Comparison of ENCODE assay signal across 9 cellular contexts in the genomic region with DNA sequence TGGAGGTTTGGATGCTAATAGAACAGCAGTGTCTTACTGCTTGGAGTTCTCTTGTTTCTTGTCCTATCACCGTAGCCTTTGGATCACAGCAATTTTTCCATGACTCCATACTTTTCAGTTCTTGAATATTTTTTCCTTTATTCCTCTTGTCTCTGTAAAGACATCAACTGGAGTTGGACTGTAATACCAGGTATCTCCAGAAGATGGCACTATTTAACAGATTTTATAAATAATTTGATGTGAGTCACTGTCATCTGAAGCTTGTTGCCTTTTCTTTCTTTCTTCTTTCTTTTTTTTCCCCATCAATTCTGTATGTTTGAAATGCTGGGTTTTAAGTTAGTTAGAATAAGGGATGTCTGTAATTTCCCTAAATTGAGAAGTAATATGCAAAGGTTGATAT. TPM values are rescaled to one million over a fixed set of nuclear protein-coding genes. Genes with fewer than 3 reads are reported as not detected.
DNase-seq lines count a peak whose midpoint lies in the region; ATAC-seq and TF ChIP-seq lines count a peak whose summit lies in the region.
"Had no signal": no experiment of that assay in that cellular context is flagged by ENCODE, and none has a peak within 500 bp of the region (broad histone marks: within the 10 kb centered on the region; RNA-seq: fewer than 3 reads in every experiment).

No MANE protein-coding gene starts in this region.

- dilution Hi-C loops in mammary epithelial cell (cut with HindIII; ENCODE audit: low sequenced_read_pairs), result no loop called here

- BruUV-seq in mammary epithelial cell (replicated peaks; lab: Mats Ljungman, UMichigan), result no TSS peak

- no peak overlapping the region for H3K4me3 ChIP-seq in mammary epithelial cell (replicated peaks in 1 of 3; ENCODE audit: insufficient read depth in 1 of 3, low read depth in 2 of 3, low read length in 3 of 3)

- no peak overlapping the region for H2AFZ ChIP-seq in mammary epithelial cell (ENCODE audit: low read depth, low read length)

- peaks cover 3% of the 10 kb centered on the region for H3K79me2 ChIP-seq in mammary epithelial cell (ENCODE audit: insufficient read depth, low read length)

- H3K4me2 ChIP-seq in mammary epithelial cell (ENCODE audit: insufficient read depth, low read depth, low read length), result no peak overlapping the region

- peaks cover 11% of the 10 kb centered on the region for H3K36me3 Mint-ChIP-seq in mesothelial cell of epicardium
- peaks cover 8% of the 10 kb centered on the region for H3K36me3 Mint-ChIP-seq in activated CD8-positive, alpha-beta memory T cell treated with anti-CD3 and anti-CD28 coated beads, Interleukin-2, amount 10 ng/mL, durations not matched to agents 7 days and 5 days
- H3K36me3 Mint-ChIP-seq: activated naive CD8-positive, alpha-beta T cell had no signal

- intact Hi-C loops in mammary epithelial cell (cut with micrococcal nuclease), result loop anchor here (1.0 kb wide), 3 partner anchors 269 to 515 kb away; no protein-coding TSS in a partner anchor
- intact Hi-C loops in posterior cingulate gyrus (cut with DNase I), result loop anchor here (10.0 kb wide), 1 partner anchor 301 kb away; no protein-coding TSS in a partner anchor

- no peaks in the 10 kb centered on the region for H3K27me3 ChIP-seq in mammary epithelial cell (ENCODE audit: insufficient read depth, low read length)

- H3K4me1 Mint-ChIP-seq in mesothelial cell of epicardium, result no peaks in the 10 kb centered on the region
- H3K4me1 Mint-ChIP-seq in activated CD8-positive, alpha-beta memory T cell treated with anti-CD3 and anti-CD28 coated beads, Interleukin-2, amount 10 ng/mL, durations not matched to agents 7 days and 5 days, result no peaks in the 10 kb centered on the region

- TF ChIP-seq CTCF in mammary epithelial cell (conservative IDR thresholded peaks at IDR 0.05 in 1 of 2, IDR thresholded peaks at IDR 0.05 in 1 of 2; ENCODE audit: extremely low read depth in 1 of 2, insufficient read depth in 1 of 2, low read depth in 1 of 2, low read length in 2 of 2), result peak; percentile 51 to 56
- peak; percentile 84 for TF ChIP-seq CTCF in mesothelial cell of epicardium (IDR thresholded peaks at IDR 0.05; ENCODE audit: unreplicated experiment)

- no peaks in the 10 kb centered on the region for H3K9me3 ChIP-seq in mammary epithelial cell (replicated peaks; ENCODE audit: insufficient read depth, low read length)

- H3K9me3 Mint-ChIP-seq in mesothelial cell of epicardium, result peaks cover 9% of the 10 kb centered on the region
- no peaks in the 10 kb centered on the region for H3K9me3 Mint-ChIP-seq in activated CD8-positive, alpha-beta memory T cell treated with anti-CD3 and anti-CD28 coated beads, Interleukin-2, amount 10 ng/mL, durations not matched to agents 7 days and 5 days (ENCODE audit: low read depth)

- DNase-seq in SIG-M5 treated with dmso at 0.1 percent for 504 hours (lab: John Stamatoyannopoulos, UW; ENCODE audit: unreplicated experiment) (peak; percentile 17), SIG-M5 (lab: John Stamatoyannopoulos, UW) (no peak), NCI-H2107 (lab: John Stamatoyannopoulos, UW) (peak; percentile 16), mammary epithelial cell (peak; percentile 39), mesothelial cell of epicardium (ENCODE audit: low spot score in 2 of 2, unreplicated experiment in 2 of 2) (no peak), posterior cingulate gyrus (no peak)
- DNase-seq in activated CD8-positive, alpha-beta memory T cell treated with anti-CD3 and anti-CD28 coated beads, Interleukin-2, amount 10 ng/mL, durations not matched to agents 7 days and 5 days, result no peak

- H4K20me1 ChIP-seq in mammary epithelial cell (ENCODE audit: insufficient read depth, low read length), result no peaks in the 10 kb centered on the region

- H3K36me3 ChIP-seq in mammary epithelial cell (ENCODE audit: insufficient read depth, low read length), result peaks cover 3% of the 10 kb centered on the region

- no peak overlapping the region for H3K9ac ChIP-seq in mammary epithelial cell (ENCODE audit: insufficient read depth, low read length)

- no peaks in the 10 kb centered on the region for H3K27me3 Mint-ChIP-seq in mesothelial cell of epicardium (ENCODE audit: low read depth)
- no peaks in the 10 kb centered on the region for H3K27me3 Mint-ChIP-seq in activated CD8-positive, alpha-beta memory T cell treated with anti-CD3 and anti-CD28 coated beads, Interleukin-2, amount 10 ng/mL, durations not matched to agents 7 days and 5 days
- H3K27me3 Mint-ChIP-seq: activated naive CD8-positive, alpha-beta T cell had no signal

- H3K27ac ChIP-seq in mammary epithelial cell (ENCODE audit: insufficient read depth, low read depth, low read length), result no peak overlapping the region

- WGBS in mammary epithelial cell (ENCODE audit: low coverage, missing lambda C conversion rate), result 82% methylated on average over 1 of the region's 1 CpG

- CTCF ChIA-PET in mammary epithelial cell (lab: Charles Lee; ENCODE audit: low non-redundant PET), result interaction anchor here (0.6 kb wide), 2 partner anchors 88 to 299 kb away, joined by 3 read pairs; no protein-coding TSS in a partner anchor
- CTCF ChIA-PET in activated CD8-positive, alpha-beta memory T cell treated with anti-CD3 and anti-CD28 coated beads, Interleukin-2, amount 10 ng/mL, durations not matched to agents 7 days and 5 days (lab: Charles Lee), result interaction anchor here (0.6 to 1.8 kb wide), 8 partner anchors 18 to 305 kb away, joined by 3 to 8 read pairs (median 3); no protein-coding TSS in a partner anchor

- no peak overlapping the region for H3K27ac Mint-ChIP-seq in mesothelial cell of epicardium
- no peak overlapping the region for H3K27ac Mint-ChIP-seq in activated CD8-positive, alpha-beta memory T cell treated with anti-CD3 and anti-CD28 coated beads, Interleukin-2, amount 10 ng/mL, durations not matched to agents 7 days and 5 days
- H3K27ac Mint-ChIP-seq: activated naive CD8-positive, alpha-beta T cell had no signal

- H3K4me3 Mint-ChIP-seq in mesothelial cell of epicardium, result no peak overlapping the region
- H3K4me3 Mint-ChIP-seq in activated CD8-positive, alpha-beta memory T cell treated with anti-CD3 and anti-CD28 coated beads, Interleukin-2, amount 10 ng/mL, durations not matched to agents 7 days and 5 days, result no peak overlapping the region
- H3K4me3 Mint-ChIP-seq: activated naive CD8-positive, alpha-beta T cell had no signal

- no peak for ATAC-seq in activated CD8-positive, alpha-beta memory T cell treated with anti-CD3 and anti-CD28 coated beads, Interleukin-2, amount 10 ng/mL, durations not matched to agents 7 days and 5 days
- no peak for ATAC-seq in HG03457 (IDR thresholded peaks at IDR 0.05; ENCODE audit: unreplicated experiment)

- in situ Hi-C loops in mammary epithelial cell (cut with MboI; ENCODE audit: low sequenced_read_pairs in 2 of 2), result loop anchor here in 1 of 2 donors (25.0 kb wide), 1 partner anchor 528 kb away; a partner anchor contains a TSS

- no peaks in the 10 kb centered on the region for H3K4me1 ChIP-seq in mammary epithelial cell (ENCODE audit: insufficient read depth, low read length)

RNA-seq across cellular contexts. Expression of a gene that starts 24.1 kb away (rescaled TPM):
- total RNA-seq in mammary epithelial cell, result 10 to 100 TPM; 10.7 to 48.1 TPM
- 39.6 TPM for polyA plus RNA-seq in mammary epithelial cell
- 21.6 TPM for polyA minus RNA-seq in mammary epithelial cell
- total RNA-seq in mesothelial cell of epicardium, result 17.8 to 21.8 TPM (median 18.3 TPM) in 3 replicates
- total RNA-seq in activated CD8-positive, alpha-beta memory T cell treated with anti-CD3 and anti-CD28 coated beads, Interleukin-2, amount 10 ng/mL, durations not matched to agents 7 days and 5 days, result 10 to 100 TPM; 81.4 to 86.5 TPM

Comparison
In these comparisons a context has a peak if more than half of its experiments do, and no peak if none do; other contexts are left out.
1. DNase-seq: peak in SIG-M5 treated with dmso at 0.1 percent for 504 hours (single experiment), NCI-H2107 (single experiment) and mammary epithelial cell (single experiment); none in SIG-M5 (single experiment), mesothelial cell of epicardium (0 of 2), activated CD8-positive, alpha-beta memory T cell treated with anti-CD3 and anti-CD28 coated beads, Interleukin-2, amount 10 ng/mL, durations not matched to agents 7 days and 5 days (single experiment) and posterior cingulate gyrus (0 of 10).